Comparison of ENCODE assay signal across 9 cellular contexts in genomic region chr3:161890147-161890625, GRCh38.
A peak's percentile ranks its signal among the peaks of the same experiment; 100 is the strongest.
DNase-seq lines count a peak whose midpoint lies in the region; ATAC-seq and TF ChIP-seq lines count a peak whose summit lies in the region.
"Had no signal": no experiment of that assay in that cellular context is flagged by ENCODE, and none has a peak within 500 bp of the region (broad histone marks: within the 10 kb centered on the region; RNA-seq: fewer than 3 reads in every experiment).

No MANE protein-coding gene starts in this region.

- peak; percentile 97 for DNase-seq in HFFc6
- DNase-seq in WTC11 (ENCODE audit: low spot score) = no peak
- DNase-seq in islet precursor cell = peak; percentile 62
- no peak for DNase-seq in activated T-cell treated with anti-CD3 and anti-CD28 coated beads, Interleukin-2, amount 50 U/mL, for 72 hours
- no peak for DNase-seq in spleen
- DNase-seq in NCI-H1092 (lab: John Stamatoyannopoulos, UW) = no peak

- H3K4me3 ChIP-seq in ACC112 (ENCODE audit: low read depth, low read length) (no peak overlapping the region), spleen (no peak overlapping the region)
- H3K4me3 ChIP-seq: coronary artery had no signal

- WGBS in spleen, 5 donors = 81 to 93% (median 90%) methylated on average over 2 of the region's 2 CpGs

- CTCF ChIA-PET in WTC11 (lab: Charles Lee) = no interaction called here

- peaks cover 11% of the 10 kb centered on the region for H3K36me3 Mint-ChIP-seq in HFFc6 (ENCODE audit: low read depth)
- H3K36me3 Mint-ChIP-seq in WTC11 = peaks cover 25% of the 10 kb centered on the region
- no peaks in the 10 kb centered on the region for H3K36me3 Mint-ChIP-seq in activated T-cell treated with anti-CD3 and anti-CD28 coated beads, Interleukin-2, amount 50 U/mL, for 72 hours (ENCODE audit: insufficient read depth in 2 of 2)

- H3K79me2 ChIP-seq in ACC112 (ENCODE audit: control insufficient read depth, insufficient read depth, low read length, unreplicated experiment) = no peaks in the 10 kb centered on the region

- TF ChIP-seq POLR2A in spleen (IDR thresholded peaks at IDR 0.05) = no peak

- H3K36me3 ChIP-seq in ACC112 (ENCODE audit: insufficient read depth, low read length) = no peaks in the 10 kb centered on the region
- H3K36me3 ChIP-seq in spleen = no peaks in the 10 kb centered on the region

- H3K4me3 Mint-ChIP-seq in HFFc6 (no peak overlapping the region), WTC11 (no peak overlapping the region)
- H3K4me3 Mint-ChIP-seq in activated T-cell treated with anti-CD3 and anti-CD28 coated beads, Interleukin-2, amount 50 U/mL, for 72 hours = no peak overlapping the region

- no peak overlapping the region for H2AFZ ChIP-seq in ACC112 (ENCODE audit: low read length, unreplicated experiment)

- POLR2A ChIA-PET in WTC11 (lab: Charles Lee) = no interaction called here

- no peaks in the 10 kb centered on the region for H3K27me3 ChIP-seq in ACC112 (ENCODE audit: insufficient read depth, low read length)
- H3K27me3 ChIP-seq in spleen (replicated peaks in 1 of 7) = no peaks in the 10 kb centered on the region

- peaks cover 0 to 27% (median 19%) of the 10 kb centered on the region in 8 donors for H3K9me3 ChIP-seq in spleen

- H3K27me3 Mint-ChIP-seq in HFFc6 (ENCODE audit: insufficient read depth) (no peaks in the 10 kb centered on the region), WTC11 (ENCODE audit: low read depth) (no peaks in the 10 kb centered on the region)
- no peaks in the 10 kb centered on the region for H3K27me3 Mint-ChIP-seq in activated T-cell treated with anti-CD3 and anti-CD28 coated beads, Interleukin-2, amount 50 U/mL, for 72 hours (ENCODE audit: low read depth)

- intact Hi-C loops in spleen (cut with DNase I; ENCODE audit: low total_unique reads) = no loop called here

- H3K4me1 Mint-ChIP-seq in HFFc6 (ENCODE audit: low read depth) (peaks cover 43% of the 10 kb centered on the region), WTC11 (0 out of 2 replicates have a peak, but pooled peaks cover 4% of the 10 kb centered on the region)
- no peaks in the 10 kb centered on the region for H3K4me1 Mint-ChIP-seq in activated T-cell treated with anti-CD3 and anti-CD28 coated beads, Interleukin-2, amount 50 U/mL, for 72 hours (ENCODE audit: low read depth)

- peak overlapping the region; percentile 67 for H3K27ac ChIP-seq in ACC112 (ENCODE audit: low read depth, low read length)
- H3K27ac ChIP-seq in spleen = no peak overlapping the region
- H3K27ac ChIP-seq: coronary artery had no signal

- H3K4me1 ChIP-seq in ACC112 (ENCODE audit: control insufficient read depth, insufficient read depth, low read length, unreplicated experiment) = peaks cover 11% of the 10 kb centered on the region
- no peaks in the 10 kb centered on the region for H3K4me1 ChIP-seq in spleen

- H3K27ac Mint-ChIP-seq in HFFc6 = peak overlapping the region; percentile 78
- no peak overlapping the region for H3K27ac Mint-ChIP-seq in WTC11
- H3K27ac Mint-ChIP-seq in activated T-cell treated with anti-CD3 and anti-CD28 coated beads, Interleukin-2, amount 50 U/mL, for 72 hours = no peak overlapping the region

- peaks cover 10% of the 10 kb centered on the region for H3K9me3 Mint-ChIP-seq in HFFc6
- H3K9me3 Mint-ChIP-seq in WTC11 = peaks cover 35% of the 10 kb centered on the region
- peaks cover 3 to 6% of the 10 kb centered on the region in 2 donors for H3K9me3 Mint-ChIP-seq in activated T-cell treated with anti-CD3 and anti-CD28 coated beads, Interleukin-2, amount 50 U/mL, for 72 hours

- ATAC-seq in WTC11 (peak; percentile 65), HG03521 (IDR thresholded peaks at IDR 0.05; ENCODE audit: unreplicated experiment) (no peak)
- no peak for ATAC-seq in activated T-cell treated with anti-CD3 and anti-CD28 coated beads, Interleukin-2, amount 50 U/mL, for 72 hours (replicated peaks in 1 of 2)

- TF ChIP-seq CTCF in HFFc6 (IDR thresholded peaks at IDR 0.05) = no peak
- no peak for TF ChIP-seq CTCF in WTC11 (IDR thresholded peaks at IDR 0.05)
- no peak for TF ChIP-seq CTCF in spleen (IDR thresholded peaks at IDR 0.05 in 8 of 11, conservative IDR thresholded peaks at IDR 0.05 in 3 of 11)

TF ChIP-seq in WTC11, 78 proteins besides CTCF, POLR2A, EP300 and RAD21:
- TF ChIP-seq NFATC4 (CRISPR knock-in tag; IDR thresholded peaks at IDR 0.05) (no peak), GABPB1 (CRISPR knock-in tag; IDR thresholded peaks at IDR 0.05) (no peak), RORB (CRISPR knock-in tag; IDR thresholded peaks at IDR 0.05) (no peak), OVOL2 (CRISPR knock-in tag; IDR thresholded peaks at IDR 0.05; ENCODE audit: borderline replicate concordance) (no peak), TP53 (CRISPR knock-in tag; IDR thresholded peaks at IDR 0.05) (no peak), ZNF219 (CRISPR knock-in tag; IDR thresholded peaks at IDR 0.05; ENCODE audit: borderline replicate concordance) (no peak)
- TF ChIP-seq, protein P1, sequence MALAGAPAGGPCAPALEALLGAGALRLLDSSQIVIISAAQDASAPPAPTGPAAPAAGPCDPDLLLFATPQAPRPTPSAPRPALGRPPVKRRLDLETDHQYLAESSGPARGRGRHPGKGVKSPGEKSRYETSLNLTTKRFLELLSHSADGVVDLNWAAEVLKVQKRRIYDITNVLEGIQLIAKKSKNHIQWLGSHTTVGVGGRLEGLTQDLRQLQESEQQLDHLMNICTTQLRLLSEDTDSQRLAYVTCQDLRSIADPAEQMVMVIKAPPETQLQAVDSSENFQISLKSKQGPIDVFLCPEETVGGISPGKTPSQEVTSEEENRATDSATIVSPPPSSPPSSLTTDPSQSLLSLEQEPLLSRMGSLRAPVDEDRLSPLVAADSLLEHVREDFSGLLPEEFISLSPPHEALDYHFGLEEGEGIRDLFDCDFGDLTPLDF (CRISPR knock-in tag; IDR thresholded peaks at IDR 0.05) = no peak
- TF ChIP-seq, protein P2, sequence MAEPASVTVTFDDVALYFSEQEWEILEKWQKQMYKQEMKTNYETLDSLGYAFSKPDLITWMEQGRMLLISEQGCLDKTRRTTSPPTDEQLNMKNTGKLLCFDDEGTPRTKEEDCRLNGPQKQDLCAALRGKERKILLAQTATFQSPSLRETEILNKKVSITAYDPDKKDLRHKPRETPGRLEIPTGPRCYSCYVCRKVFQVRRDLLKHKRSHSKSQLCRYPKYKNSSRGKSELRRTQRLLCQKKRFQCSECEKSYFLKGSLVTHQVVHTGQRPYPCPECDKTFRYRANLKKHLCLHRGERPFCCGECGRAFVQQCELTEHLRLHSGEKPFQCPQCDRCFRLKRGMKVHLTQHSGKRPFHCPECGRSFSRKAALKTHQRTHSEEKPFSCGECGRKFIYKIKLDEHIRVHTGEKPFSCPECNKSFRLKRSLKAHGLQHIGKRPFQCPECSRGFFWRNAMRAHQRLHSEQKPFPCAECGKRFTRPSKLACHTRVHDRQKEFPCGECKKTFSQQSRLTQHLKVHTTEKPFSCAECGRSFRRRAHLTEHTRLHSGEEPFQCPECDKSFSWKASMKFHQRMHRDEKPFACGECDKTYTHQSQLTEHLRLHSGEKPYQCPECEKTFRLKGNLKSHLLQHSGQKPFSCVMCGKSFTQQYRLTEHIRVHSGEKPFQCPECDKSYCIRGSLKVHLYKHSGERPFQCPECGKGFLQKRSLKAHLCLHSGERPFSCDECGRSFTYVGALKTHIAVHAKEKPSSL (CRISPR knock-in tag; conservative IDR thresholded peaks at IDR 0.05) = no peak
- TF ChIP-seq, protein P3, sequence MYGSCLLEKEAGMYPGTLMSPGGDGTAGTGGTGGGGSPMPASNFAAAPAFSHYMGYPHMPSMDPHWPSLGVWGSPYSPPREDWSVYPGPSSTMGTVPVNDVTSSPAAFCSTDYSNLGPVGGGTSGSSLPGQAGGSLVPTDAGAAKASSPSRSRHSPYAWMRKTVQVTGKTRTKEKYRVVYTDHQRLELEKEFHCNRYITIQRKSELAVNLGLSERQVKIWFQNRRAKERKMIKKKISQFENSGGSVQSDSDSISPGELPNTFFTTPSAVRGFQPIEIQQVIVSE (CRISPR knock-in tag; IDR thresholded peaks at IDR 0.05; ENCODE audit: borderline replicate concordance) = no peak

Comparison
In these comparisons a context has a peak if more than half of its experiments do, and no peak if none do; other contexts are left out.
1. DNase-seq: peak in HFFc6 (single experiment) and islet precursor cell (single experiment); none in WTC11 (single experiment), activated T-cell treated with anti-CD3 and anti-CD28 coated beads, Interleukin-2, amount 50 U/mL, for 72 hours (0 of 2), spleen (single experiment) and NCI-H1092 (single experiment).